In genomic region chr5:148805323-148806290, GRCh38 we compare ENCODE assay signal across 8 cellular contexts. TPM values are rescaled to one million over a fixed set of nuclear protein-coding genes. Genes with fewer than 3 reads are reported as not detected.
A peak's percentile ranks its signal among the peaks of the same experiment; 100 is the strongest.
DNase-seq lines count a peak whose midpoint lies in the region; ATAC-seq and TF ChIP-seq lines count a peak whose summit lies in the region.

No MANE protein-coding gene starts in this region.

- H3K27ac ChIP-seq in foreskin keratinocyte: no peak overlapping the region

- peaks cover 7% of the 10 kb centered on the region for H3K9me3 Mint-ChIP-seq in activated CD8-positive, alpha-beta T cell treated with anti-CD3 and anti-CD28 coated beads for 36 hours
- no peaks in the 10 kb centered on the region for H3K9me3 Mint-ChIP-seq in activated CD8-positive, alpha-beta T cell treated with anti-CD3 and anti-CD28 coated beads, Interleukin-2, amount 10 ng/mL, durations not matched to agents 7 days and 5 days (ENCODE audit: insufficient read depth)
- no peaks in the 10 kb centered on the region for H3K9me3 Mint-ChIP-seq in stimulated activated naive CD8-positive, alpha-beta T cell treated with anti-CD3 and anti-CD28 coated beads, Interleukin-15, Interleukin-2, amounts not matched to agents 100 ng/mL and 50 ng/mL, for 24 hours

- ATAC-seq in activated CD8-positive, alpha-beta T cell treated with anti-CD3 and anti-CD28 coated beads for 36 hours: peak; percentile 45
- ATAC-seq in activated CD8-positive, alpha-beta T cell treated with anti-CD3 and anti-CD28 coated beads, Interleukin-2, amount 10 ng/mL, durations not matched to agents 7 days and 5 days: no peak
- ATAC-seq in HG02610 (IDR thresholded peaks at IDR 0.05; ENCODE audit: unreplicated experiment) (peak; percentile 48), foreskin keratinocyte (peak; percentile 45)

- no peaks in the 10 kb centered on the region for H3K27me3 ChIP-seq in foreskin keratinocyte

- CTCF ChIA-PET in activated CD8-positive, alpha-beta T cell treated with anti-CD3 and anti-CD28 coated beads for 36 hours (lab: Charles Lee): interaction anchor here (0.7 to 3.8 kb wide), 7 partner anchors 15 to 152 kb away, joined by 3 to 16 read pairs (median 4); no protein-coding TSS in a partner anchor
- CTCF ChIA-PET in activated CD8-positive, alpha-beta T cell treated with anti-CD3 and anti-CD28 coated beads, Interleukin-2, amount 10 ng/mL, durations not matched to agents 7 days and 5 days (lab: Charles Lee): interaction anchor here (0.9 to 2.1 kb wide), 6 partner anchors 11 to 152 kb away, joined by 3 to 8 read pairs (median 4); partner anchors contain the start of gene ADRB2

- H3K27me3 Mint-ChIP-seq in activated CD8-positive, alpha-beta T cell treated with anti-CD3 and anti-CD28 coated beads for 36 hours: peaks cover 7% of the 10 kb centered on the region
- peaks cover 7% of the 10 kb centered on the region for H3K27me3 Mint-ChIP-seq in activated CD8-positive, alpha-beta T cell treated with anti-CD3 and anti-CD28 coated beads, Interleukin-2, amount 10 ng/mL, durations not matched to agents 7 days and 5 days (ENCODE audit: low read depth)
- peaks cover 7% of the 10 kb centered on the region for H3K27me3 Mint-ChIP-seq in stimulated activated naive CD8-positive, alpha-beta T cell treated with anti-CD3 and anti-CD28 coated beads, Interleukin-15, Interleukin-2, amounts not matched to agents 100 ng/mL and 50 ng/mL, for 24 hours

- no peak for TF ChIP-seq CTCF in activated CD8-positive, alpha-beta T cell treated with anti-CD3 and anti-CD28 coated beads for 36 hours (IDR thresholded peaks at IDR 0.05)
- TF ChIP-seq CTCF in foreskin keratinocyte (conservative IDR thresholded peaks at IDR 0.05): no peak

- POLR2A ChIA-PET in activated CD8-positive, alpha-beta T cell treated with anti-CD3 and anti-CD28 coated beads for 36 hours (lab: Charles Lee): interaction anchor here (0.7 to 1.3 kb wide), 3 partner anchors 14 to 40 kb away, joined by 3 to 6 read pairs (median 4); no protein-coding TSS in a partner anchor
- POLR2A ChIA-PET in activated CD8-positive, alpha-beta T cell treated with anti-CD3 and anti-CD28 coated beads, Interleukin-2, amount 10 ng/mL, durations not matched to agents 7 days and 5 days (lab: Charles Lee): no interaction called here

- DNase-seq in activated CD8-positive, alpha-beta T cell treated with anti-CD3 and anti-CD28 coated beads for 36 hours: peak; percentile 78
- DNase-seq in activated CD8-positive, alpha-beta T cell treated with anti-CD3 and anti-CD28 coated beads, Interleukin-2, amount 10 ng/mL, durations not matched to agents 7 days and 5 days: no peak
- DNase-seq in NCI-H524 (lab: John Stamatoyannopoulos, UW) (peak; percentile 38 to 83), foreskin keratinocyte (no peak), cerebellum (ENCODE audit: low spot score) (no peak), COLO668 (lab: John Stamatoyannopoulos, UW; ENCODE audit: unreplicated experiment) (no peak)

- H3K4me1 Mint-ChIP-seq in activated CD8-positive, alpha-beta T cell treated with anti-CD3 and anti-CD28 coated beads for 36 hours (ENCODE audit: low read depth): peaks cover 65% of the 10 kb centered on the region
- H3K4me1 Mint-ChIP-seq in activated CD8-positive, alpha-beta T cell treated with anti-CD3 and anti-CD28 coated beads, Interleukin-2, amount 10 ng/mL, durations not matched to agents 7 days and 5 days (ENCODE audit: low read depth): peaks cover 38% of the 10 kb centered on the region
- peaks cover 88% of the 10 kb centered on the region for H3K4me1 Mint-ChIP-seq in stimulated activated naive CD8-positive, alpha-beta T cell treated with anti-CD3 and anti-CD28 coated beads, Interleukin-15, Interleukin-2, amounts not matched to agents 100 ng/mL and 50 ng/mL, for 24 hours (ENCODE audit: low read depth)

- intact Hi-C loops in activated CD8-positive, alpha-beta T cell treated with anti-CD3 and anti-CD28 coated beads for 36 hours (cut with micrococcal nuclease): no loop called here

- no peaks in the 10 kb centered on the region for H3K36me3 Mint-ChIP-seq in activated CD8-positive, alpha-beta T cell treated with anti-CD3 and anti-CD28 coated beads for 36 hours (ENCODE audit: low read depth)
- H3K36me3 Mint-ChIP-seq in activated CD8-positive, alpha-beta T cell treated with anti-CD3 and anti-CD28 coated beads, Interleukin-2, amount 10 ng/mL, durations not matched to agents 7 days and 5 days (ENCODE audit: low read depth): no peaks in the 10 kb centered on the region
- no peaks in the 10 kb centered on the region for H3K36me3 Mint-ChIP-seq in stimulated activated naive CD8-positive, alpha-beta T cell treated with anti-CD3 and anti-CD28 coated beads, Interleukin-15, Interleukin-2, amounts not matched to agents 100 ng/mL and 50 ng/mL, for 24 hours (ENCODE audit: low read depth)

- peak overlapping the region; percentile 79 for H3K27ac Mint-ChIP-seq in activated CD8-positive, alpha-beta T cell treated with anti-CD3 and anti-CD28 coated beads for 36 hours
- no peak overlapping the region for H3K27ac Mint-ChIP-seq in activated CD8-positive, alpha-beta T cell treated with anti-CD3 and anti-CD28 coated beads, Interleukin-2, amount 10 ng/mL, durations not matched to agents 7 days and 5 days
- peak overlapping the region; percentile 94 for H3K27ac Mint-ChIP-seq in stimulated activated naive CD8-positive, alpha-beta T cell treated with anti-CD3 and anti-CD28 coated beads, Interleukin-15, Interleukin-2, amounts not matched to agents 100 ng/mL and 50 ng/mL, for 24 hours

- H3K4me3 Mint-ChIP-seq in activated CD8-positive, alpha-beta T cell treated with anti-CD3 and anti-CD28 coated beads for 36 hours: no peak overlapping the region
- H3K4me3 Mint-ChIP-seq in activated CD8-positive, alpha-beta T cell treated with anti-CD3 and anti-CD28 coated beads, Interleukin-2, amount 10 ng/mL, durations not matched to agents 7 days and 5 days: no peak overlapping the region
- H3K4me3 Mint-ChIP-seq in stimulated activated naive CD8-positive, alpha-beta T cell treated with anti-CD3 and anti-CD28 coated beads, Interleukin-15, Interleukin-2, amounts not matched to agents 100 ng/mL and 50 ng/mL, for 24 hours: peak overlapping the region; percentile 49

- peaks cover 11% of the 10 kb centered on the region for H3K4me1 ChIP-seq in foreskin keratinocyte

RNA-seq across cellular contexts. Expression of gene ADRB2, which starts 20.8 kb away (rescaled TPM):
- total RNA-seq in activated CD8-positive, alpha-beta T cell treated with anti-CD3 and anti-CD28 coated beads for 36 hours: under 1 TPM; 0.81 to 0.98 TPM
- total RNA-seq in activated CD8-positive, alpha-beta T cell treated with anti-CD3 and anti-CD28 coated beads, Interleukin-2, amount 10 ng/mL, durations not matched to agents 7 days and 5 days: 1 to 10 TPM; 2.2 to 2.3 TPM
- total RNA-seq in foreskin keratinocyte (20.4 and 36.9 TPM in 2 replicates), cerebellum (1.1 TPM)
- 10.8 and 23.5 TPM in 2 replicates for polyA plus RNA-seq in foreskin keratinocyte

Comparison
In these comparisons a context has a peak if more than half of its experiments do, and no peak if none do; other contexts are left out.
1. DNase-seq: peak in activated CD8-positive, alpha-beta T cell treated with anti-CD3 and anti-CD28 coated beads for 36 hours (single experiment) and NCI-H524 (2 of 2); none in activated CD8-positive, alpha-beta T cell treated with anti-CD3 and anti-CD28 coated beads, Interleukin-2, amount 10 ng/mL, durations not matched to agents 7 days and 5 days (single experiment), foreskin keratinocyte (0 of 2), cerebellum (single experiment) and COLO668 (single experiment).